Comparison of ENCODE assay signal across 1 cellular context in genomic region chr19:51508059-51508733, GRCh38.
TF ChIP-seq lines count a peak whose summit lies in the region.

No MANE protein-coding gene starts in this region.

TF ChIP-seq in K562, 482 proteins besides CTCF, POLR2A, EP300 and RAD21 (continued from another document and continues in another):
- TF ChIP-seq, protein P1, sequence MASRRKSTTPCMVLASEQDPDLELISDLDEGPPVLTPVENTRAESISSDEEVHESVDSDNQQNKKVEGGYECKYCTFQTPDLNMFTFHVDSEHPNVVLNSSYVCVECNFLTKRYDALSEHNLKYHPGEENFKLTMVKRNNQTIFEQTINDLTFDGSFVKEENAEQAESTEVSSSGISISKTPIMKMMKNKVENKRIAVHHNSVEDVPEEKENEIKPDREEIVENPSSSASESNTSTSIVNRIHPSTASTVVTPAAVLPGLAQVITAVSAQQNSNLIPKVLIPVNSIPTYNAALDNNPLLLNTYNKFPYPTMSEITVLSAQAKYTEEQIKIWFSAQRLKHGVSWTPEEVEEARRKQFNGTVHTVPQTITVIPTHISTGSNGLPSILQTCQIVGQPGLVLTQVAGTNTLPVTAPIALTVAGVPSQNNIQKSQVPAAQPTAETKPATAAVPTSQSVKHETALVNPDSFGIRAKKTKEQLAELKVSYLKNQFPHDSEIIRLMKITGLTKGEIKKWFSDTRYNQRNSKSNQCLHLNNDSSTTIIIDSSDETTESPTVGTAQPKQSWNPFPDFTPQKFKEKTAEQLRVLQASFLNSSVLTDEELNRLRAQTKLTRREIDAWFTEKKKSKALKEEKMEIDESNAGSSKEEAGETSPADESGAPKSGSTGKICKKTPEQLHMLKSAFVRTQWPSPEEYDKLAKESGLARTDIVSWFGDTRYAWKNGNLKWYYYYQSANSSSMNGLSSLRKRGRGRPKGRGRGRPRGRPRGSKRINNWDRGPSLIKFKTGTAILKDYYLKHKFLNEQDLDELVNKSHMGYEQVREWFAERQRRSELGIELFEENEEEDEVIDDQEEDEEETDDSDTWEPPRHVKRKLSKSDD (conservative IDR thresholded peaks at IDR 0.05; ENCODE audit: low read length): no peak
- TF ChIP-seq SIX5 (IDR thresholded peaks at IDR 0.05; ENCODE audit: borderline replicate concordance in 1 of 2, insufficient read depth in 1 of 2, low read depth in 1 of 2, low read length in 2 of 2) (no peak), TCF7 (IDR thresholded peaks at IDR 0.05; ENCODE audit: borderline replicate concordance) (0 out of 2 replicates have a peak, but pooled peaks have one; percentile 57), ZNF75A (CRISPR knock-in tag; IDR thresholded peaks at IDR 0.05) (no peak), ZNF274 (IDR thresholded peaks at IDR 0.05; ENCODE audit: borderline replicate concordance, low read depth, low read length) (no peak; the same call in 1 of the 2 replicates), RBM15 (IDR thresholded peaks at IDR 0.05; ENCODE audit: insufficient read depth, low read length) (no peak), ZNF408 (CRISPR knock-in tag; IDR thresholded peaks at IDR 0.05; ENCODE audit: low read depth) (no peak), PHF21A (IDR thresholded peaks at IDR 0.05; ENCODE audit: borderline replicate concordance, low read depth) (no peak), CTBP1 (IDR thresholded peaks at IDR 0.05; ENCODE audit: borderline replicate concordance) (no peak), SIN3A (IDR thresholded peaks at IDR 0.05; ENCODE audit: borderline replicate concordance in 2 of 2, control insufficient read depth in 1 of 2, low read depth in 2 of 2, low read length in 2 of 2) (no peak), SRSF7 (optimal IDR thresholded peaks at IDR 0.05; ENCODE audit: low read depth, low read length) (no peak), NR2F6 (CRISPR knock-in tag; IDR thresholded peaks at IDR 0.05) (no peak), MAFF (IDR thresholded peaks at IDR 0.05; ENCODE audit: low read length) (no peak), MCM3 (IDR thresholded peaks at IDR 0.05) (no peak), PRPF4 (IDR thresholded peaks at IDR 0.05; ENCODE audit: insufficient read depth, low read depth, low read length, poor library complexity, severe bottlenecking) (no peak), MED1 (CRISPR knock-in tag; IDR thresholded peaks at IDR 0.05; ENCODE audit: borderline replicate concordance) (no peak), ZNF445 (CRISPR knock-in tag; IDR thresholded peaks at IDR 0.05; ENCODE audit: low read depth) (no peak), GATA2 (CRISPR knock-in tag; IDR thresholded peaks at IDR 0.05) (peak; percentile 98), SMAD3 (CRISPR knock-in tag; conservative IDR thresholded peaks at IDR 0.05) (no peak; the same call in 1 of the 2 replicates), NCOA6 (IDR thresholded peaks at IDR 0.05) (no peak), ZNF311 (CRISPR knock-in tag; IDR thresholded peaks at IDR 0.05) (no peak), BHLHE40 (IDR thresholded peaks at IDR 0.05; ENCODE audit: low read length) (no peak), PYGO2 (tag; IDR thresholded peaks at IDR 0.05) (no peak), SUPT5H (IDR thresholded peaks at IDR 0.05) (no peak), ZNF3 (CRISPR knock-in tag; IDR thresholded peaks at IDR 0.05) (no peak), PHB2 (IDR thresholded peaks at IDR 0.05; ENCODE audit: low read depth) (peak; percentile 94), ZNF347 (CRISPR knock-in tag; IDR thresholded peaks at IDR 0.05; ENCODE audit: low read depth) (no peak), ZNF124 (CRISPR knock-in tag; IDR thresholded peaks at IDR 0.05) (no peak), STAG1 (CRISPR knock-in tag; IDR thresholded peaks at IDR 0.05; ENCODE audit: borderline replicate concordance) (no peak), ZEB2 (IDR thresholded peaks at IDR 0.05) (0 out of 2 replicates have a peak, but pooled peaks have one; percentile 38), NCOA1 (IDR thresholded peaks at IDR 0.05; ENCODE audit: low read depth) (peak; percentile 87), KDM4B (IDR thresholded peaks at IDR 0.05; ENCODE audit: borderline replicate concordance in 2 of 2, low read depth in 1 of 2) (0 out of 4 replicates have a peak, but pooled peaks of 1 of the 2 experiments have one; percentile 59), PURB (CRISPR knock-in tag; IDR thresholded peaks at IDR 0.05; ENCODE audit: low read depth) (no peak), REST (CRISPR knock-in tag; IDR thresholded peaks at IDR 0.05; ENCODE audit: low read depth) (no peak), GATAD2B (IDR thresholded peaks at IDR 0.05; ENCODE audit: borderline replicate concordance) (peak; percentile 58), MECOM (CRISPR knock-in tag; IDR thresholded peaks at IDR 0.05) (no peak), MLX (CRISPR knock-in tag; conservative IDR thresholded peaks at IDR 0.05) (no peak), FOXK2 (conservative IDR thresholded peaks at IDR 0.05 in 1 of 2, IDR thresholded peaks at IDR 0.05 in 1 of 2; ENCODE audit: low read depth in 2 of 2) (peak; percentile 16 to 39; a peak in 1 of 4 replicates), MEF2D (tag; conservative IDR thresholded peaks at IDR 0.05; ENCODE audit: low read depth) (no peak), MBD2 (IDR thresholded peaks at IDR 0.05; ENCODE audit: borderline replicate concordance, low read depth) (peak; percentile 87), POLR2AphosphoS2 (IDR thresholded peaks at IDR 0.05; ENCODE audit: low read length) (no peak), SMARCE1 (IDR thresholded peaks at IDR 0.05) (peak; percentile 96), ZKSCAN3 (CRISPR knock-in tag; IDR thresholded peaks at IDR 0.05) (no peak), ILK (tag; IDR thresholded peaks at IDR 0.05; ENCODE audit: borderline replicate concordance, low read depth) (no peak), RBBP5 (IDR thresholded peaks at IDR 0.05; ENCODE audit: borderline replicate concordance, insufficient read depth, low read length, poor library complexity, severe bottlenecking) (peak; percentile 21), HNRNPH1 (optimal IDR thresholded peaks at IDR 0.05; ENCODE audit: low read depth, low read length) (no peak), ZNF318 (IDR thresholded peaks at IDR 0.05; ENCODE audit: borderline replicate concordance in 1 of 2, low read depth in 1 of 2) (no peak), TAF15 (IDR thresholded peaks at IDR 0.05; ENCODE audit: low read depth, low read length) (no peak), ATF1 (CRISPR knock-in tag; IDR thresholded peaks at IDR 0.05) (no peak), ATF1 (tag; IDR thresholded peaks at IDR 0.05) (peak; percentile 39)
- TF ChIP-seq, protein P2, sequence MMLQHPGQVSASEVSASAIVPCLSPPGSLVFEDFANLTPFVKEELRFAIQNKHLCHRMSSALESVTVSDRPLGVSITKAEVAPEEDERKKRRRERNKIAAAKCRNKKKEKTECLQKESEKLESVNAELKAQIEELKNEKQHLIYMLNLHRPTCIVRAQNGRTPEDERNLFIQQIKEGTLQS (IDR thresholded peaks at IDR 0.05): peak; percentile 36; the same call in 1 of the 2 replicates
- TF ChIP-seq, protein P2 (CRISPR knock-in tag; conservative IDR thresholded peaks at IDR 0.05): no peak
- TF ChIP-seq, protein P3, sequence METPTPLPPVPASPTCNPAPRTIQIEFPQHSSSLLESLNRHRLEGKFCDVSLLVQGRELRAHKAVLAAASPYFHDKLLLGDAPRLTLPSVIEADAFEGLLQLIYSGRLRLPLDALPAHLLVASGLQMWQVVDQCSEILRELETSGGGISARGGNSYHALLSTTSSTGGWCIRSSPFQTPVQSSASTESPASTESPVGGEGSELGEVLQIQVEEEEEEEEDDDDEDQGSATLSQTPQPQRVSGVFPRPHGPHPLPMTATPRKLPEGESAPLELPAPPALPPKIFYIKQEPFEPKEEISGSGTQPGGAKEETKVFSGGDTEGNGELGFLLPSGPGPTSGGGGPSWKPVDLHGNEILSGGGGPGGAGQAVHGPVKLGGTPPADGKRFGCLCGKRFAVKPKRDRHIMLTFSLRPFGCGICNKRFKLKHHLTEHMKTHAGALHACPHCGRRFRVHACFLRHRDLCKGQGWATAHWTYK (CRISPR knock-in tag; IDR thresholded peaks at IDR 0.05): peak; percentile 41; the same call in 1 of the 2 replicates
- TF ChIP-seq, protein P4, sequence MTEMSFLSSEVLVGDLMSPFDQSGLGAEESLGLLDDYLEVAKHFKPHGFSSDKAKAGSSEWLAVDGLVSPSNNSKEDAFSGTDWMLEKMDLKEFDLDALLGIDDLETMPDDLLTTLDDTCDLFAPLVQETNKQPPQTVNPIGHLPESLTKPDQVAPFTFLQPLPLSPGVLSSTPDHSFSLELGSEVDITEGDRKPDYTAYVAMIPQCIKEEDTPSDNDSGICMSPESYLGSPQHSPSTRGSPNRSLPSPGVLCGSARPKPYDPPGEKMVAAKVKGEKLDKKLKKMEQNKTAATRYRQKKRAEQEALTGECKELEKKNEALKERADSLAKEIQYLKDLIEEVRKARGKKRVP (CRISPR knock-in tag; IDR thresholded peaks at IDR 0.05): peak; percentile 69; the same call in 1 of the 2 replicates
